In the genomic region with DNA sequence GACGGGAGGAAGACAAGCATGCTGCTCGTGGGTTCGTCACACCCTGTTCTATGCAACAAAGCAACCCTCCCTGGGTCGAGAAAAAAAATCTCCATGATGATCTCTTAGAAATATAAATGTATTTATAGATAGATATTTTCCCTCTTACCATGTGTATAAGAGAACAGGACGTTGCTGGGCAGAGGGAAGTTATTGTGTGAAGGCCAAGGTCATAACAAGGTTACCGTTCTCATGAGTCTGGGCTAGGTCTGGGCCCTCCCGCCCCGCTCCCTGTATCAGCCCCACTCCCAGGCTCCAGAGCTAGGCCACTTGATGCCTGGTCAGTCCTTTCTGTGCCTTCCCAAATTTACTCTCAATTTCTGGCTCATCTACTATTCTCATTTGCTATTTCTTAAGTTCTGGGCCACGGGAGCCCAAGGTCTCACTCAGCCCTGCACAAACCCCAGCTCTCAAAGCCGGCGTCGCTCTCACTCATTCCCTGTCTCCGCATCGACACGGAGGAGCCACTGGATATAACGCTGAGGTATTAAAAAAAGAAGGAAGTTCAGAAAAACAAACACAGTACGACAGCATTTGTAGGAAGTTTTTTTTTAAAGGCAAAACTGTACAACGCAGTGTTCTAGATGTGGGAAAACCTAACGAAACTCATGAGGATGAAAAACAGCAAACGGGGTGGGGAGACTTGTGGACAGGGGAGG, we compare ENCODE assay signal across 1 cellular context.
TF ChIP-seq lines count a peak whose summit lies in the region.

No MANE protein-coding gene starts in this region.

TF ChIP-seq in HepG2, 621 proteins besides CTCF, POLR2A, EP300 and RAD21 (continued from another document and continues in another):
- TF ChIP-seq AHDC1 (CRISPR knock-in tag; IDR thresholded peaks at IDR 0.05; ENCODE audit: borderline replicate concordance) (no peak), TCF7 (IDR thresholded peaks at IDR 0.05; ENCODE audit: low read depth) (no peak), SKI (IDR thresholded peaks at IDR 0.05; ENCODE audit: partially characterized antibody) (peak; percentile 40), ZNF652 (CRISPR knock-in tag; IDR thresholded peaks at IDR 0.05; ENCODE audit: borderline replicate concordance, low read depth) (no peak), KLF12 (CRISPR knock-in tag; IDR thresholded peaks at IDR 0.05; ENCODE audit: borderline replicate concordance) (no peak), ZBTB37 (CRISPR knock-in tag; IDR thresholded peaks at IDR 0.05) (0 out of 2 replicates have a peak, but pooled peaks have one; percentile 37), FOXM1 (CRISPR knock-in tag; IDR thresholded peaks at IDR 0.05) (no peak), CENPT (CRISPR knock-in tag; IDR thresholded peaks at IDR 0.05; ENCODE audit: low read depth) (no peak), DDIT3 (CRISPR knock-in tag; IDR thresholded peaks at IDR 0.05) (no peak), ZNF44 (CRISPR knock-in tag; IDR thresholded peaks at IDR 0.05) (no peak), LBX2 (CRISPR knock-in tag; IDR thresholded peaks at IDR 0.05; ENCODE audit: borderline replicate concordance) (no peak), GTF2F1 (IDR thresholded peaks at IDR 0.05; ENCODE audit: low read length) (no peak), CERS6 (CRISPR knock-in tag; IDR thresholded peaks at IDR 0.05) (no peak), ZNF639 (CRISPR knock-in tag; conservative IDR thresholded peaks at IDR 0.05) (no peak), HNF4G (IDR thresholded peaks at IDR 0.05; ENCODE audit: borderline replicate concordance, low read depth, low read length) (no peak), HNF4G (CRISPR knock-in tag; IDR thresholded peaks at IDR 0.05; ENCODE audit: borderline replicate concordance, low read depth) (no peak), DNMT3B (CRISPR knock-in tag; conservative IDR thresholded peaks at IDR 0.05) (no peak), POGZ (CRISPR knock-in tag; IDR thresholded peaks at IDR 0.05) (no peak), CBX2 (IDR thresholded peaks at IDR 0.05; ENCODE audit: low read depth, low read length) (no peak), CBX2 (CRISPR knock-in tag; IDR thresholded peaks at IDR 0.05; ENCODE audit: low read depth) (no peak), NFAT5 (CRISPR knock-in tag; IDR thresholded peaks at IDR 0.05) (no peak)
- TF ChIP-seq, protein P1, sequence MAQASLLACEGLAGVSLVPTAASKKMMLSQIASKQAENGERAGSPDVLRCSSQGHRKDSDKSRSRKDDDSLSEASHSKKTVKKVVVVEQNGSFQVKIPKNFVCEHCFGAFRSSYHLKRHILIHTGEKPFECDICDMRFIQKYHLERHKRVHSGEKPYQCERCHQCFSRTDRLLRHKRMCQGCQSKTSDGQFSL (CRISPR knock-in tag; IDR thresholded peaks at IDR 0.05) = no peak
- TF ChIP-seq, protein P2, sequence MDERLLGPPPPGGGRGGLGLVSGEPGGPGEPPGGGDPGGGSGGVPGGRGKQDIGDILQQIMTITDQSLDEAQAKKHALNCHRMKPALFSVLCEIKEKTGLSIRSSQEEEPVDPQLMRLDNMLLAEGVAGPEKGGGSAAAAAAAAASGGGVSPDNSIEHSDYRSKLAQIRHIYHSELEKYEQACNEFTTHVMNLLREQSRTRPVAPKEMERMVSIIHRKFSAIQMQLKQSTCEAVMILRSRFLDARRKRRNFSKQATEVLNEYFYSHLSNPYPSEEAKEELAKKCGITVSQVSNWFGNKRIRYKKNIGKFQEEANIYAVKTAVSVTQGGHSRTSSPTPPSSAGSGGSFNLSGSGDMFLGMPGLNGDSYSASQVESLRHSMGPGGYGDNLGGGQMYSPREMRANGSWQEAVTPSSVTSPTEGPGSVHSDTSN (CRISPR knock-in tag; IDR thresholded peaks at IDR 0.05) = no peak
